26 cellular contexts compared by ENCODE assay signal in genomic region chr16:50453446-50453845, GRCh38.
"Had no signal": no experiment of that assay in that cellular context is flagged by ENCODE, and none has a peak within 500 bp of the region (broad histone marks: within the 10 kb centered on the region; RNA-seq: fewer than 3 reads in every experiment).

No MANE protein-coding gene starts in this region.

- H3K36me3 Mint-ChIP-seq: naive thymus-derived CD4-positive, alpha-beta T cell; neural progenitor cell; stimulated activated effector memory CD8-positive, alpha-beta T cell treated with anti-CD3 and anti-CD28 coated beads, Interleukin-12 subunit alpha, Interleukin-12 subunit beta, amount 100 ng/mL, for 72 hours; stimulated activated naive B cell treated with anti-CD40 and anti-IgM and Interleukin-4, amounts not matched to agents 10 μg/mL and 1 μg/mL and 100 μg/mL, for 72 hours; type B pancreatic cell had no signal

- ATAC-seq: naive thymus-derived CD4-positive, alpha-beta T cell; psoas muscle; right cardiac atrium; sciatic nerve; stimulated activated effector memory CD8-positive, alpha-beta T cell treated with anti-CD3 and anti-CD28 coated beads, Interleukin-12 subunit alpha, Interleukin-12 subunit beta, amount 100 ng/mL, for 72 hours; stimulated activated naive B cell treated with anti-CD40 and anti-IgM and Interleukin-4, amounts not matched to agents 10 μg/mL and 1 μg/mL and 100 μg/mL, for 72 hours; upper lobe of right lung had no signal

- H3K27ac Mint-ChIP-seq: nephron; progenitor cell of endocrine pancreas; stimulated activated effector memory CD8-positive, alpha-beta T cell treated with anti-CD3 and anti-CD28 coated beads, Interleukin-12 subunit alpha, Interleukin-12 subunit beta, amount 100 ng/mL, for 72 hours; stimulated activated naive B cell treated with anti-CD40 and anti-IgM and Interleukin-4, amounts not matched to agents 10 μg/mL and 1 μg/mL and 100 μg/mL, for 72 hours; stimulated activated naive CD8-positive, alpha-beta T cell treated with anti-CD3 and anti-CD28 coated beads, Interleukin-15, Interleukin-2, amounts not matched to agents 100 ng/mL and 50 ng/mL, for 24 hours; type B pancreatic cell had no signal

- H3K4me3 Mint-ChIP-seq: naive thymus-derived CD4-positive, alpha-beta T cell; nephron; neural progenitor cell; stimulated activated effector memory CD8-positive, alpha-beta T cell treated with anti-CD3 and anti-CD28 coated beads, Interleukin-12 subunit alpha, Interleukin-12 subunit beta, amount 100 ng/mL, for 72 hours; stimulated activated naive B cell treated with anti-CD40 and anti-IgM and Interleukin-4, amounts not matched to agents 10 μg/mL and 1 μg/mL and 100 μg/mL, for 72 hours; stimulated activated naive CD8-positive, alpha-beta T cell treated with anti-CD3 and anti-CD28 coated beads, Interleukin-15, Interleukin-2, amounts not matched to agents 100 ng/mL and 50 ng/mL, for 24 hours; type B pancreatic cell had no signal

- H3K9ac ChIP-seq: neural progenitor cell, parathyroid adenoma had no signal

- H2AFZ ChIP-seq: neural progenitor cell, parathyroid adenoma had no signal

- H3K79me2 ChIP-seq: parathyroid adenoma had no signal

- H3K4me1 ChIP-seq: parathyroid adenoma, psoas muscle, stomach, tibial artery, transverse colon, upper lobe of right lung, uterus had no signal

- H3K36me3 ChIP-seq: neural progenitor cell, ovary, stomach, thoracic aorta, tibial artery, transverse colon, upper lobe of right lung, uterus had no signal

- H3K4me3 ChIP-seq: neural progenitor cell, ovary, psoas muscle, stomach, thoracic aorta, tibial artery, transverse colon, upper lobe of right lung, uterus had no signal

- H3K27me3 ChIP-seq: ovary, tibial artery, transverse colon, uterus had no signal

- DNase-seq: naive thymus-derived CD4-positive, alpha-beta T cell; occipital lobe; ovary; psoas muscle; right cardiac atrium; small intestine; stimulated activated CD4-positive, alpha-beta T cell treated with anti-CD3 and anti-CD28 coated beads, Interleukin-15, amount 100 ng/mL, for 24 hours; stimulated activated CD4-positive, alpha-beta T cell treated with anti-CD3 and anti-CD28 coated beads, Interleukin-2, amount 100 ng/mL, for 24 hours; stimulated activated CD4-positive, alpha-beta T cell treated with anti-CD3 and anti-CD28 coated beads, Interleukin-2, amount 100 ng/mL, for 48 hours; stimulated activated CD4-positive, alpha-beta T cell treated with anti-CD3 and anti-CD28 coated beads, Interleukin-4, amount 100 ng/mL, for 24 hours; stimulated activated naive B cell treated with anti-CD40 and anti-IgM and Interleukin-4, amounts not matched to agents 10 μg/mL and 1 μg/mL and 100 μg/mL, for 72 hours; stimulated activated naive CD4-positive, alpha-beta T cell treated with Interleukin-2 at 50 U/mL for 16 hours; stomach; tibial artery; transverse colon; upper lobe of right lung; uterus had no signal

- H3K4me1 Mint-ChIP-seq: stimulated activated naive B cell treated with anti-CD40 and anti-IgM and Interleukin-4, amounts not matched to agents 10 μg/mL and 1 μg/mL and 100 μg/mL, for 72 hours had no signal

- FAIRE-seq: small intestine had no signal

- H3K27ac ChIP-seq: neural progenitor cell, ovary, parathyroid adenoma, psoas muscle, stomach, thoracic aorta, tibial artery, transverse colon, upper lobe of right lung, uterus had no signal

- H3K4me2 ChIP-seq: neural progenitor cell had no signal

- H3K9me3 ChIP-seq: ovary, psoas muscle, stomach, thoracic aorta, tibial artery, transverse colon, upper lobe of right lung, uterus had no signal

- H3K9me3 Mint-ChIP-seq: nephron; neural progenitor cell; stimulated activated effector memory CD8-positive, alpha-beta T cell treated with anti-CD3 and anti-CD28 coated beads, Interleukin-12 subunit alpha, Interleukin-12 subunit beta, amount 100 ng/mL, for 72 hours; stimulated activated naive B cell treated with anti-CD40 and anti-IgM and Interleukin-4, amounts not matched to agents 10 μg/mL and 1 μg/mL and 100 μg/mL, for 72 hours; stimulated activated naive CD8-positive, alpha-beta T cell treated with anti-CD3 and anti-CD28 coated beads, Interleukin-15, Interleukin-2, amounts not matched to agents 100 ng/mL and 50 ng/mL, for 24 hours had no signal
